10 cellular contexts compared by ENCODE assay signal in the genomic region with DNA sequence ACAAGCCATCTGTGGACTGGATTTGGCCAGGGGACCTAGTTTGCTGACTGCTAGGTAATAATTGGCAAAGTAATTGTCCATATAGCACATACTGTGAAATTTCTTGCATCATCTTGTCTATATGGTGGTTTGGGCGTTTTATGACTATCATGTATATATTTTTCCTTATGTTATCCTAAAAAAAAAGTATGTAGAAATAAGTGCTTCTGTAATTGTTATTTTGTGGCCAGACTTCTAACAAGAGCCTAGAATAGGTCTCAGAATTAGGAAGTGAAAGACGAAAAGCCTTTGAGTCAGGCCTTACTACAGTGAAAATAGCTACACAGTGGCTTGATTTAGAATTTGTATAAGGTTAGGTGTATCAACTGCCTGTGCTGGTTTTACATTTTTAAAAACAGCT. TPM values are rescaled to one million over a fixed set of nuclear protein-coding genes. Genes with fewer than 3 reads are reported as not detected.
DNase-seq lines count a peak whose midpoint lies in the region; ATAC-seq and TF ChIP-seq lines count a peak whose summit lies in the region.
"Had no signal": no experiment of that assay in that cellular context is flagged by ENCODE, and none has a peak within 500 bp of the region (broad histone marks: within the 10 kb centered on the region; RNA-seq: fewer than 3 reads in every experiment).

No MANE protein-coding gene starts in this region.

- DNase-seq in CD1c-positive myeloid dendritic cell (ENCODE audit: extremely low spot score) (peak; percentile 85), SKM-1 treated with dmso at 0.1 percent for 144 hours (lab: John Stamatoyannopoulos, UW; ENCODE audit: unreplicated experiment) (peak; percentile 55), NCI-H748 (lab: John Stamatoyannopoulos, UW; ENCODE audit: unreplicated experiment) (no peak), T-helper 2 cell (no peak), DMS153 treated with DMSO at 0.1 percent for 48 hours (lab: John Stamatoyannopoulos, UW; ENCODE audit: unreplicated experiment) (no peak), Calu3 (no peak)
- DNase-seq: hypothalamus, NCI-H2171 had no signal

- H3K27ac Mint-ChIP-seq in Calu3 (ENCODE audit: unreplicated experiment) = no peak overlapping the region

- no TSS peak for BruUV-seq in Calu3 (replicated peaks; lab: Mats Ljungman, UMichigan)

- ATAC-seq in GM19351 (IDR thresholded peaks at IDR 0.05; ENCODE audit: unreplicated experiment) = peak; percentile 50
- peak; percentile 43 for ATAC-seq in HG03139 (IDR thresholded peaks at IDR 0.05; ENCODE audit: unreplicated experiment)

- intact Hi-C loops in Calu3 (cut with micrococcal nuclease; ENCODE audit: unreplicated experiment) = loop anchor here (5.0 kb wide), 2 partner anchors 73 to 198 kb away; no protein-coding TSS in a partner anchor

- no peaks in the 10 kb centered on the region for H3K9me3 Mint-ChIP-seq in Calu3 (ENCODE audit: low read depth, unreplicated experiment)

- H3K27me3 Mint-ChIP-seq in Calu3 (ENCODE audit: unreplicated experiment) = no peaks in the 10 kb centered on the region

- TF ChIP-seq CTCF in Calu3 (IDR thresholded peaks at IDR 0.05; ENCODE audit: unreplicated experiment) = no peak

- CTCF ChIA-PET in Calu3 (lab: Charles Lee) = no interaction called here

- peaks cover 36% of the 10 kb centered on the region for H3K36me3 Mint-ChIP-seq in Calu3 (ENCODE audit: insufficient read depth, unreplicated experiment)

- peaks cover 10% of the 10 kb centered on the region for H3K4me1 Mint-ChIP-seq in Calu3 (ENCODE audit: low read depth, unreplicated experiment)

- H3K4me3 Mint-ChIP-seq in Calu3 (ENCODE audit: low read depth, unreplicated experiment) = no peak overlapping the region

RNA-seq across cellular contexts. Expression of gene FNDC3A, which starts 4.2 kb away (rescaled TPM):
- 36.2 and 43.2 TPM in 2 replicates for total RNA-seq in Calu3 (2022)

Comparison
In these comparisons a context has a peak if more than half of its experiments do, and no peak if none do; other contexts are left out.
1. DNase-seq: peak in CD1c-positive myeloid dendritic cell (single experiment) and SKM-1 treated with dmso at 0.1 percent for 144 hours (single experiment); none in NCI-H748 (single experiment), T-helper 2 cell (0 of 5), DMS153 treated with DMSO at 0.1 percent for 48 hours (single experiment) and Calu3 (single experiment).